In the genomic region with DNA sequence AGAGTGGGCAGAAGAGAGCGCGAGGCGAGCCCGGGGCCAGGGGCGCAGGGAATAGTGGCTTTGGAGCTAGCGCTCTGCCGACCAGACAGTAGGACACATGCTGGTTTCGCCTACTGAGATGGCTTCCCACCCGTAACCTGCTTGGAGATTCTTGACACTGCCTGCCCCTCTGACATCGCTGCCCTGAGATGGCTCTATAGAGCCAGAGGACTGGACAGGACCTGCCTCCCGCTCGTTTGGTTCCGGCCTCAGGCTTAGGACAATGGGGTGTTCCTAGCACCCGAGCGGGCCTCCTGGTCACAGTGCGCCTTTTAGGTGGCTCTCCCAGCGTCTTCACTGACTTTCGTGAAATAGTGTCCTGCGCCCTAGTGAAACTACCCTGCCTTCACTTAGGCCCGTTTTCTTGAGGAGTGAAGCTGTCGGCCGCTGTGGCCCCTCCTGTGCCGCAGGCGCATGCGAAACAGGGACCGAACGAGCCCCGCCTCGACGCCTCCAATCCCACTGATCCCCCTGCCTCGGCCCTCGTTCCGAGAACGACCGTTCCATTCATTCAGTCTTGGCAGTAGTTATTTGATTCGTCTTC, we compare ENCODE assay signal across 2 cellular contexts.
TF ChIP-seq lines count a peak whose summit lies in the region.

No MANE protein-coding gene starts in this region.

TF ChIP-seq in WTC11, 78 proteins besides CTCF, POLR2A, EP300 and RAD21 (continued from another document):
- TF ChIP-seq, protein P1, sequence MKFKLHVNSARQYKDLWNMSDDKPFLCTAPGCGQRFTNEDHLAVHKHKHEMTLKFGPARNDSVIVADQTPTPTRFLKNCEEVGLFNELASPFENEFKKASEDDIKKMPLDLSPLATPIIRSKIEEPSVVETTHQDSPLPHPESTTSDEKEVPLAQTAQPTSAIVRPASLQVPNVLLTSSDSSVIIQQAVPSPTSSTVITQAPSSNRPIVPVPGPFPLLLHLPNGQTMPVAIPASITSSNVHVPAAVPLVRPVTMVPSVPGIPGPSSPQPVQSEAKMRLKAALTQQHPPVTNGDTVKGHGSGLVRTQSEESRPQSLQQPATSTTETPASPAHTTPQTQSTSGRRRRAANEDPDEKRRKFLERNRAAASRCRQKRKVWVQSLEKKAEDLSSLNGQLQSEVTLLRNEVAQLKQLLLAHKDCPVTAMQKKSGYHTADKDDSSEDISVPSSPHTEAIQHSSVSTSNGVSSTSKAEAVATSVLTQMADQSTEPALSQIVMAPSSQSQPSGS (CRISPR knock-in tag; IDR thresholded peaks at IDR 0.05; ENCODE audit: borderline replicate concordance, low read depth), result no peak
- TF ChIP-seq ELF4 (CRISPR knock-in tag; IDR thresholded peaks at IDR 0.05; ENCODE audit: low read depth) (no peak), NFYB (CRISPR knock-in tag; conservative IDR thresholded peaks at IDR 0.05; ENCODE audit: low read depth) (no peak), JAZF1 (CRISPR knock-in tag; IDR thresholded peaks at IDR 0.05) (no peak), MXD4 (CRISPR knock-in tag; IDR thresholded peaks at IDR 0.05; ENCODE audit: borderline replicate concordance) (no peak), SMAD4 (CRISPR knock-in tag; IDR thresholded peaks at IDR 0.05) (no peak), ETV6 (CRISPR knock-in tag; IDR thresholded peaks at IDR 0.05) (no peak), NFATC4 (CRISPR knock-in tag; IDR thresholded peaks at IDR 0.05) (no peak), RORB (CRISPR knock-in tag; IDR thresholded peaks at IDR 0.05) (no peak), RELA (CRISPR knock-in tag; IDR thresholded peaks at IDR 0.05; ENCODE audit: borderline replicate concordance) (no peak), NR1H2 (CRISPR knock-in tag; IDR thresholded peaks at IDR 0.05) (no peak), FOXP1 (CRISPR knock-in tag; IDR thresholded peaks at IDR 0.05; ENCODE audit: borderline replicate concordance) (no peak)
- TF ChIP-seq, protein P2, sequence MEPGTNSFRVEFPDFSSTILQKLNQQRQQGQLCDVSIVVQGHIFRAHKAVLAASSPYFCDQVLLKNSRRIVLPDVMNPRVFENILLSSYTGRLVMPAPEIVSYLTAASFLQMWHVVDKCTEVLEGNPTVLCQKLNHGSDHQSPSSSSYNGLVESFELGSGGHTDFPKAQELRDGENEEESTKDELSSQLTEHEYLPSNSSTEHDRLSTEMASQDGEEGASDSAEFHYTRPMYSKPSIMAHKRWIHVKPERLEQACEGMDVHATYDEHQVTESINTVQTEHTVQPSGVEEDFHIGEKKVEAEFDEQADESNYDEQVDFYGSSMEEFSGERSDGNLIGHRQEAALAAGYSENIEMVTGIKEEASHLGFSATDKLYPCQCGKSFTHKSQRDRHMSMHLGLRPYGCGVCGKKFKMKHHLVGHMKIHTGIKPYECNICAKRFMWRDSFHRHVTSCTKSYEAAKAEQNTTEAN (CRISPR knock-in tag; IDR thresholded peaks at IDR 0.05), result no peak

TF ChIP-seq in HepG2, 621 proteins besides CTCF, POLR2A, EP300 and RAD21 (continued from another document):
- TF ChIP-seq, protein P3, sequence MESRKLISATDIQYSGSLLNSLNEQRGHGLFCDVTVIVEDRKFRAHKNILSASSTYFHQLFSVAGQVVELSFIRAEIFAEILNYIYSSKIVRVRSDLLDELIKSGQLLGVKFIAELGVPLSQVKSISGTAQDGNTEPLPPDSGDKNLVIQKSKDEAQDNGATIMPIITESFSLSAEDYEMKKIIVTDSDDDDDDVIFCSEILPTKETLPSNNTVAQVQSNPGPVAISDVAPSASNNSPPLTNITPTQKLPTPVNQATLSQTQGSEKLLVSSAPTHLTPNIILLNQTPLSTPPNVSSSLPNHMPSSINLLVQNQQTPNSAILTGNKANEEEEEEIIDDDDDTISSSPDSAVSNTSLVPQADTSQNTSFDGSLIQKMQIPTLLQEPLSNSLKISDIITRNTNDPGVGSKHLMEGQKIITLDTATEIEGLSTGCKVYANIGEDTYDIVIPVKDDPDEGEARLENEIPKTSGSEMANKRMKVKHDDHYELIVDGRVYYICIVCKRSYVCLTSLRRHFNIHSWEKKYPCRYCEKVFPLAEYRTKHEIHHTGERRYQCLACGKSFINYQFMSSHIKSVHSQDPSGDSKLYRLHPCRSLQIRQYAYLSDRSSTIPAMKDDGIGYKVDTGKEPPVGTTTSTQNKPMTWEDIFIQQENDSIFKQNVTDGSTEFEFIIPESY (CRISPR knock-in tag; IDR thresholded peaks at IDR 0.05), result no peak
- TF ChIP-seq, protein P4, sequence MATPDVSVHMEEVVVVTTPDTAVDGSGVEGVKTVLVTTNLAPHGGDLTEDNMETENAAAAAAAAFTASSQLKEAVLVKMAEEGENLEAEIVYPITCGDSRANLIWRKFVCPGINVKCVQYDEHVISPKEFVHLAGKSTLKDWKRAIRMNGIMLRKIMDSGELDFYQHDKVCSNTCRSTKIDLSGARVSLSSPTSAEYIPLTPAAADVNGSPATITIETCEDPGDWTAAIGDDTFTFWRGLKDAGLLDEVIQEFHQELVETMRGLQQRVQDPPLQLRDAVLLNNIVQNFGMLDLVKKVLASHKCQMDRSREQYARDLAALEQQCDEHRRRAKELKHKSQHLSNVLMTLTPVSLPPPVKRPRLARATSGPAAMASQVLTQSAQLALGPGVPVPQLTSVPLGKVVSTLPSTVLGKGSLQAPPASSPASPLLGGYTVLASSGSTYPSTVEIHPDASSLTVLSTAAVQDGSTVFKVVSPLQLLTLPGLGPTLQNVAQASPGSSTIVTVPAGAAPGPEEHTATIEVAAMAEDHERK (CRISPR knock-in tag; IDR thresholded peaks at IDR 0.05; ENCODE audit: low read depth), result no peak
- TF ChIP-seq, protein P5, sequence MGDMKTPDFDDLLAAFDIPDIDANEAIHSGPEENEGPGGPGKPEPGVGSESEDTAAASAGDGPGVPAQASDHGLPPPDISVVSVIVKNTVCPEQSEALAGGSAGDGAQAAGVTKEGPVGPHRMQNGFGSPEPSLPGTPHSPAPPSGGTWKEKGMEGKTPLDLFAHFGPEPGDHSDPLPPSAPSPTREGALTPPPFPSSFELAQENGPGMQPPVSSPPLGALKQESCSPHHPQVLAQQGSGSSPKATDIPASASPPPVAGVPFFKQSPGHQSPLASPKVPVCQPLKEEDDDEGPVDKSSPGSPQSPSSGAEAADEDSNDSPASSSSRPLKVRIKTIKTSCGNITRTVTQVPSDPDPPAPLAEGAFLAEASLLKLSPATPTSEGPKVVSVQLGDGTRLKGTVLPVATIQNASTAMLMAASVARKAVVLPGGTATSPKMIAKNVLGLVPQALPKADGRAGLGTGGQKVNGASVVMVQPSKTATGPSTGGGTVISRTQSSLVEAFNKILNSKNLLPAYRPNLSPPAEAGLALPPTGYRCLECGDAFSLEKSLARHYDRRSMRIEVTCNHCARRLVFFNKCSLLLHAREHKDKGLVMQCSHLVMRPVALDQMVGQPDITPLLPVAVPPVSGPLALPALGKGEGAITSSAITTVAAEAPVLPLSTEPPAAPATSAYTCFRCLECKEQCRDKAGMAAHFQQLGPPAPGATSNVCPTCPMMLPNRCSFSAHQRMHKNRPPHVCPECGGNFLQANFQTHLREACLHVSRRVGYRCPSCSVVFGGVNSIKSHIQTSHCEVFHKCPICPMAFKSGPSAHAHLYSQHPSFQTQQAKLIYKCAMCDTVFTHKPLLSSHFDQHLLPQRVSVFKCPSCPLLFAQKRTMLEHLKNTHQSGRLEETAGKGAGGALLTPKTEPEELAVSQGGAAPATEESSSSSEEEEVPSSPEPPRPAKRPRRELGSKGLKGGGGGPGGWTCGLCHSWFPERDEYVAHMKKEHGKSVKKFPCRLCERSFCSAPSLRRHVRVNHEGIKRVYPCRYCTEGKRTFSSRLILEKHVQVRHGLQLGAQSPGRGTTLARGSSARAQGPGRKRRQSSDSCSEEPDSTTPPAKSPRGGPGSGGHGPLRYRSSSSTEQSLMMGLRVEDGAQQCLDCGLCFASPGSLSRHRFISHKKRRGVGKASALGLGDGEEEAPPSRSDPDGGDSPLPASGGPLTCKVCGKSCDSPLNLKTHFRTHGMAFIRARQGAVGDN (CRISPR knock-in tag; IDR thresholded peaks at IDR 0.05), result peak; percentile 77
- TF ChIP-seq ZNF44 (CRISPR knock-in tag; IDR thresholded peaks at IDR 0.05), result no peak
- TF ChIP-seq GZF1 (CRISPR knock-in tag; IDR thresholded peaks at IDR 0.05), result no peak
- peak; percentile 37; the same call in 1 of the 2 replicates for TF ChIP-seq ZFX (CRISPR knock-in tag; IDR thresholded peaks at IDR 0.05; ENCODE audit: low read depth)
- TF ChIP-seq ZBTB7B (CRISPR knock-in tag; IDR thresholded peaks at IDR 0.05), result 0 out of 2 replicates have a peak, but pooled peaks have one; percentile 20
- TF ChIP-seq, protein P6, sequence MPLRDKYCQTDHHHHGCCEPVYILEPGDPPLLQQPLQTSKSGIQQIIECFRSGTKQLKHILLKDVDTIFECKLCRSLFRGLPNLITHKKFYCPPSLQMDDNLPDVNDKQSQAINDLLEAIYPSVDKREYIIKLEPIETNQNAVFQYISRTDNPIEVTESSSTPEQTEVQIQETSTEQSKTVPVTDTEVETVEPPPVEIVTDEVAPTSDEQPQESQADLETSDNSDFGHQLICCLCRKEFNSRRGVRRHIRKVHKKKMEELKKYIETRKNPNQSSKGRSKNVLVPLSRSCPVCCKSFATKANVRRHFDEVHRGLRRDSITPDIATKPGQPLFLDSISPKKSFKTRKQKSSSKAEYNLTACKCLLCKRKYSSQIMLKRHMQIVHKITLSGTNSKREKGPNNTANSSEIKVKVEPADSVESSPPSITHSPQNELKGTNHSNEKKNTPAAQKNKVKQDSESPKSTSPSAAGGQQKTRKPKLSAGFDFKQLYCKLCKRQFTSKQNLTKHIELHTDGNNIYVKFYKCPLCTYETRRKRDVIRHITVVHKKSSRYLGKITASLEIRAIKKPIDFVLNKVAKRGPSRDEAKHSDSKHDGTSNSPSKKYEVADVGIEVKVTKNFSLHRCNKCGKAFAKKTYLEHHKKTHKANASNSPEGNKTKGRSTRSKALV (CRISPR knock-in tag; IDR thresholded peaks at IDR 0.05), result no peak
- no peak for TF ChIP-seq PAF1 (CRISPR knock-in tag; IDR thresholded peaks at IDR 0.05)
- TF ChIP-seq ZNF430 (CRISPR knock-in tag; IDR thresholded peaks at IDR 0.05), result no peak
- TF ChIP-seq, protein P7, sequence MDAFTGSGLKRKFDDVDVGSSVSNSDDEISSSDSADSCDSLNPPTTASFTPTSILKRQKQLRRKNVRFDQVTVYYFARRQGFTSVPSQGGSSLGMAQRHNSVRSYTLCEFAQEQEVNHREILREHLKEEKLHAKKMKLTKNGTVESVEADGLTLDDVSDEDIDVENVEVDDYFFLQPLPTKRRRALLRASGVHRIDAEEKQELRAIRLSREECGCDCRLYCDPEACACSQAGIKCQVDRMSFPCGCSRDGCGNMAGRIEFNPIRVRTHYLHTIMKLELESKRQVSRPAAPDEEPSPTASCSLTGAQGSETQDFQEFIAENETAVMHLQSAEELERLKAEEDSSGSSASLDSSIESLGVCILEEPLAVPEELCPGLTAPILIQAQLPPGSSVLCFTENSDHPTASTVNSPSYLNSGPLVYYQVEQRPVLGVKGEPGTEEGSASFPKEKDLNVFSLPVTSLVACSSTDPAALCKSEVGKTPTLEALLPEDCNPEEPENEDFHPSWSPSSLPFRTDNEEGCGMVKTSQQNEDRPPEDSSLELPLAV (CRISPR knock-in tag; conservative IDR thresholded peaks at IDR 0.05; ENCODE audit: low read depth), result no peak
- no peak for TF ChIP-seq EHMT2 (IDR thresholded peaks at IDR 0.05; ENCODE audit: borderline replicate concordance, low read depth, low read length)
- 0 out of 2 replicates have a peak, but pooled peaks have one; percentile 15 for TF ChIP-seq DMAP1 (CRISPR knock-in tag; IDR thresholded peaks at IDR 0.05)
- 0 out of 2 replicates have a peak, but pooled peaks have one; percentile 6 for TF ChIP-seq ZNF607 (CRISPR knock-in tag; IDR thresholded peaks at IDR 0.05; ENCODE audit: borderline replicate concordance)
- TF ChIP-seq, protein P8, sequence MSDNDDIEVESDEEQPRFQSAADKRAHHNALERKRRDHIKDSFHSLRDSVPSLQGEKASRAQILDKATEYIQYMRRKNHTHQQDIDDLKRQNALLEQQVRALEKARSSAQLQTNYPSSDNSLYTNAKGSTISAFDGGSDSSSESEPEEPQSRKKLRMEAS (IDR thresholded peaks at IDR 0.05), result peak; percentile 4; the same call in 1 of the 2 replicates
- no peak for TF ChIP-seq MATR3 (CRISPR knock-in tag; IDR thresholded peaks at IDR 0.05)
- TF ChIP-seq CBX5 (CRISPR knock-in tag; IDR thresholded peaks at IDR 0.05; ENCODE audit: borderline replicate concordance), result no peak
- peak; percentile 52; the same call in 1 of the 2 replicates for TF ChIP-seq RBFOX2 (IDR thresholded peaks at IDR 0.05; ENCODE audit: low read depth, low read length)
- 0 out of 2 replicates have a peak, but pooled peaks have one; percentile 2 for TF ChIP-seq TAF1 (CRISPR knock-in tag; IDR thresholded peaks at IDR 0.05)
- TF ChIP-seq, protein P9, sequence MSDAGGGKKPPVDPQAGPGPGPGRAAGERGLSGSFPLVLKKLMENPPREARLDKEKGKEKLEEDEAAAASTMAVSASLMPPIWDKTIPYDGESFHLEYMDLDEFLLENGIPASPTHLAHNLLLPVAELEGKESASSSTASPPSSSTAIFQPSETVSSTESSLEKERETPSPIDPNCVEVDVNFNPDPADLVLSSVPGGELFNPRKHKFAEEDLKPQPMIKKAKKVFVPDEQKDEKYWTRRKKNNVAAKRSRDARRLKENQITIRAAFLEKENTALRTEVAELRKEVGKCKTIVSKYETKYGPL (CRISPR knock-in tag; IDR thresholded peaks at IDR 0.05), result no peak
- no peak for TF ChIP-seq ZNF12 (CRISPR knock-in tag; IDR thresholded peaks at IDR 0.05)
- TF ChIP-seq AGO2 (optimal IDR thresholded peaks at IDR 0.05; ENCODE audit: low read depth, low read length), result peak; percentile 63
- TF ChIP-seq KMT2A (CRISPR knock-in tag; IDR thresholded peaks at IDR 0.05), result peak; percentile 37; the same call in 1 of the 2 replicates
- no peak for TF ChIP-seq FOXP1 (IDR thresholded peaks at IDR 0.05)
- TF ChIP-seq FOXP1 (CRISPR knock-in tag; IDR thresholded peaks at IDR 0.05), result no peak
- TF ChIP-seq SAP130 (CRISPR knock-in tag; IDR thresholded peaks at IDR 0.05; ENCODE audit: low read depth), result peak; percentile 40
